ENCODE assay signal across 34 cellular contexts in genomic region chr5:58325950-58326500, GRCh38.
"Had no signal": no experiment of that assay in that cellular context is flagged by ENCODE, and none has a peak within 500 bp of the region (broad histone marks: within the 10 kb centered on the region; RNA-seq: fewer than 3 reads in every experiment).

No MANE protein-coding gene starts in this region.

- H3K4me2 ChIP-seq: smooth muscle cell had no signal

- H3K27ac ChIP-seq: dorsolateral prefrontal cortex, heart right ventricle, lower lobe of right lung, neutrophil, parathyroid adenoma, suprapubic skin, transverse colon, vagina had no signal

- H2AFZ ChIP-seq: parathyroid adenoma had no signal

- H3K79me2 ChIP-seq: parathyroid adenoma had no signal

- H3K36me3 Mint-ChIP-seq: immature natural killer cell; memory B cell; naive B cell; natural killer cell treated with Interleukin-12 subunit alpha and Interleukin-12 subunit beta and Interleukin-15 and Interleukin-18, amount 100 ng/mL, for 72 hours had no signal

- H3K4me1 ChIP-seq: heart right ventricle, lower lobe of right lung, parathyroid adenoma, suprapubic skin, transverse colon had no signal

- H3K9me3 Mint-ChIP-seq: endodermal cell; immature natural killer cell; memory B cell; naive B cell; natural killer cell treated with Interleukin-12 subunit alpha and Interleukin-12 subunit beta and Interleukin-15 and Interleukin-18, amount 100 ng/mL, for 72 hours; neural crest cell; stimulated activated naive CD8-positive, alpha-beta T cell treated with anti-CD3 and anti-CD28 coated beads, Interleukin-15, amount 100 ng/mL, for 72 hours had no signal

- H3K27ac Mint-ChIP-seq: endodermal cell; immature natural killer cell; memory B cell; naive B cell; natural killer cell treated with Interleukin-12 subunit alpha and Interleukin-12 subunit beta and Interleukin-15 and Interleukin-18, amount 100 ng/mL, for 72 hours; progenitor cell of endocrine pancreas; stimulated activated naive CD8-positive, alpha-beta T cell treated with anti-CD3 and anti-CD28 coated beads, Interleukin-15, amount 100 ng/mL, for 72 hours had no signal

- H3K9me3 ChIP-seq: esophagus squamous epithelium, heart right ventricle, lower lobe of right lung, mucosa of descending colon, neutrophil, suprapubic skin, transverse colon, vagina had no signal

- ATAC-seq: heart right ventricle; left colon; left ventricle myocardium superior; lower lobe of right lung; mucosa of descending colon; natural killer cell treated with Interleukin-12 subunit alpha and Interleukin-12 subunit beta and Interleukin-15 and Interleukin-18, amount 100 ng/mL, for 72 hours; sciatic nerve; stimulated activated naive CD8-positive, alpha-beta T cell treated with anti-CD3 and anti-CD28 coated beads, Interleukin-15, amount 100 ng/mL, for 72 hours had no signal

- H3K36me3 ChIP-seq: esophagus squamous epithelium, heart right ventricle, lower lobe of right lung, neutrophil, suprapubic skin, transverse colon, vagina had no signal

- H3K4me3 Mint-ChIP-seq: endodermal cell; immature natural killer cell; memory B cell; naive B cell; natural killer cell treated with Interleukin-12 subunit alpha and Interleukin-12 subunit beta and Interleukin-15 and Interleukin-18, amount 100 ng/mL, for 72 hours; neural crest cell; stimulated activated naive CD8-positive, alpha-beta T cell treated with anti-CD3 and anti-CD28 coated beads, Interleukin-15, amount 100 ng/mL, for 72 hours had no signal

- H3K9ac ChIP-seq: parathyroid adenoma had no signal

- H3K4me3 ChIP-seq: dorsolateral prefrontal cortex, esophagus squamous epithelium, heart right ventricle, lower lobe of right lung, mucosa of descending colon, smooth muscle cell, suprapubic skin, transverse colon, vagina had no signal

- H3K27me3 Mint-ChIP-seq: natural killer cell treated with Interleukin-12 subunit alpha and Interleukin-12 subunit beta and Interleukin-15 and Interleukin-18, amount 100 ng/mL, for 72 hours; stimulated activated naive CD8-positive, alpha-beta T cell treated with anti-CD3 and anti-CD28 coated beads, Interleukin-15, amount 100 ng/mL, for 72 hours had no signal

- DNase-seq: cortex of kidney; dorsolateral prefrontal cortex; effector CD4-positive, alpha-beta T cell; endodermal cell; esophagus squamous epithelium; foreskin melanocyte; glutamatergic neuron; heart right ventricle; hippocampal formation; immature natural killer cell; islet precursor cell; kidney glomerular epithelial cell; left colon; left ventricle myocardium superior; lower lobe of right lung; mucosa of descending colon; naive B cell; stimulated activated CD4-positive, alpha-beta T cell treated with anti-CD3 and anti-CD28 coated beads, Interleukin-12 subunit alpha, Interleukin-12 subunit beta, amount 100 ng/mL, for 4 hours; stimulated activated CD4-positive, alpha-beta T cell treated with anti-CD3 and anti-CD28 coated beads, Interleukin-1b, Interleukin-23, amount 100 ng/mL, for 48 hours; stimulated activated CD4-positive, alpha-beta T cell treated with anti-CD3 and anti-CD28 coated beads, Interleukin-4, amount 100 ng/mL, for 1 hour; stimulated activated CD8-positive, alpha-beta memory T cell treated with anti-CD3 and anti-CD28 coated beads, Interleukin-4, amount 100 ng/mL, for 48 hours; stimulated activated naive CD4-positive, alpha-beta T cell; stimulated activated naive CD8-positive, alpha-beta T cell treated with anti-CD3 and anti-CD28 coated beads, Interleukin-15, amount 100 ng/mL, for 72 hours; transverse colon had no signal

- H3K4me1 Mint-ChIP-seq: immature natural killer cell; memory B cell; naive B cell; neural crest cell; stimulated activated naive CD8-positive, alpha-beta T cell treated with anti-CD3 and anti-CD28 coated beads, Interleukin-15, amount 100 ng/mL, for 72 hours had no signal

- H3K27me3 ChIP-seq: dorsolateral prefrontal cortex, esophagus squamous epithelium, heart right ventricle, neutrophil, suprapubic skin, transverse colon, vagina had no signal
